Comparison of ENCODE assay signal across 1 cellular context in genomic region chr22:39098576-39098975, GRCh38.
TF ChIP-seq lines count a peak whose summit lies in the region.

No MANE protein-coding gene starts in this region.

TF ChIP-seq in H1, 55 proteins besides CTCF, POLR2A, EP300 and RAD21:
- TF ChIP-seq SIRT6 (IDR thresholded peaks at IDR 0.05; ENCODE audit: low read length) (no peak), KDM4A (IDR thresholded peaks at IDR 0.05; ENCODE audit: low read depth, low read length, severe bottlenecking) (no peak), TAF1 (IDR thresholded peaks at IDR 0.05; ENCODE audit: low read depth, low read length) (no peak), BRCA1 (IDR thresholded peaks at IDR 0.05; ENCODE audit: low read depth, low read length) (no peak), EGR1 (IDR thresholded peaks at IDR 0.05; ENCODE audit: borderline replicate concordance, low read depth, low read length) (no peak), CHD7 (IDR thresholded peaks at IDR 0.05; ENCODE audit: insufficient replicate concordance, low read length) (no peak), YY1 (IDR thresholded peaks at IDR 0.05; ENCODE audit: low read depth, low read length) (no peak), SUZ12 (IDR thresholded peaks at IDR 0.05; ENCODE audit: low read length) (no peak), BCL11A (IDR thresholded peaks at IDR 0.05; ENCODE audit: low read depth in 2 of 2, low read length in 2 of 2) (no peak)
